Comparison of ENCODE assay signal across 4 cellular contexts in the genomic region with DNA sequence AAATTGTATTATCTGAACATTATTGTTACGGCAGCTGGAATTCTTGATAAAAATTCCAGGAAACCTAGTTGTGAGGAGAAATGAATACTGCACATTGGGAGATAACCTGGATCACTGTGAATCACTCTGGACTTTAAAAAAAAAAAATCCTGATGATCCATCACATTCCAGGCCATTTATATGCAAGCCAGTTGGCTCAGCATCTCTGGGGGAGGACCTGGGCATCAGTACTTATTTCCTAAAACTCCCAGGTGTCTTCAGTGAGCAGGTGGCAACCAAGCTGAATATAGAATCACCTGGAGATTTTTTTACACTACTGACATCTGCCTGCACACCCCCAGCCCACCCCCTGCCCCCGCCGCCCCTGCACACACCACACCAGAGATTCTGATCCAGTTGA.
TF ChIP-seq lines count a peak whose summit lies in the region.

No MANE protein-coding gene starts in this region.

TF ChIP-seq in SK-N-SH, 30 proteins besides CTCF, POLR2A, EP300 and RAD21:
- TF ChIP-seq FOSL2 (IDR thresholded peaks at IDR 0.05; ENCODE audit: borderline replicate concordance, low read depth) = 0 out of 2 replicates have a peak, but pooled peaks have one; percentile 6
- TF ChIP-seq TCF12 (IDR thresholded peaks at IDR 0.05) = no peak

TF ChIP-seq in SK-N-SH treated with all-trans-retinoic acid at 6 μM for 48 hours, 23 proteins besides CTCF, POLR2A, EP300 and RAD21 (continues in another document):
- TF ChIP-seq ISL1 (CRISPR knock-in tag; IDR thresholded peaks at IDR 0.05) (no peak), ZFP30 (CRISPR knock-in tag; IDR thresholded peaks at IDR 0.05) (no peak), ARNTL (CRISPR knock-in tag; IDR thresholded peaks at IDR 0.05; ENCODE audit: borderline replicate concordance, low read depth) (no peak), ZC3H10 (CRISPR knock-in tag; IDR thresholded peaks at IDR 0.05) (no peak), TCF4 (CRISPR knock-in tag; IDR thresholded peaks at IDR 0.05; ENCODE audit: borderline replicate concordance) (no peak)
- TF ChIP-seq, protein P1, sequence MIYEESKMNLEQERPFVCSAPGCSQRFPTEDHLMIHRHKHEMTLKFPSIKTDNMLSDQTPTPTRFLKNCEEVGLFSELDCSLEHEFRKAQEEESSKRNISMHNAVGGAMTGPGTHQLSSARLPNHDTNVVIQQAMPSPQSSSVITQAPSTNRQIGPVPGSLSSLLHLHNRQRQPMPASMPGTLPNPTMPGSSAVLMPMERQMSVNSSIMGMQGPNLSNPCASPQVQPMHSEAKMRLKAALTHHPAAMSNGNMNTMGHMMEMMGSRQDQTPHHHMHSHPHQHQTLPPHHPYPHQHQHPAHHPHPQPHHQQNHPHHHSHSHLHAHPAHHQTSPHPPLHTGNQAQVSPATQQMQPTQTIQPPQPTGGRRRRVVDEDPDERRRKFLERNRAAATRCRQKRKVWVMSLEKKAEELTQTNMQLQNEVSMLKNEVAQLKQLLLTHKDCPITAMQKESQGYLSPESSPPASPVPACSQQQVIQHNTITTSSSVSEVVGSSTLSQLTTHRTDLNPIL (CRISPR knock-in tag; IDR thresholded peaks at IDR 0.05; ENCODE audit: low read depth) = no peak
- TF ChIP-seq, protein P2, sequence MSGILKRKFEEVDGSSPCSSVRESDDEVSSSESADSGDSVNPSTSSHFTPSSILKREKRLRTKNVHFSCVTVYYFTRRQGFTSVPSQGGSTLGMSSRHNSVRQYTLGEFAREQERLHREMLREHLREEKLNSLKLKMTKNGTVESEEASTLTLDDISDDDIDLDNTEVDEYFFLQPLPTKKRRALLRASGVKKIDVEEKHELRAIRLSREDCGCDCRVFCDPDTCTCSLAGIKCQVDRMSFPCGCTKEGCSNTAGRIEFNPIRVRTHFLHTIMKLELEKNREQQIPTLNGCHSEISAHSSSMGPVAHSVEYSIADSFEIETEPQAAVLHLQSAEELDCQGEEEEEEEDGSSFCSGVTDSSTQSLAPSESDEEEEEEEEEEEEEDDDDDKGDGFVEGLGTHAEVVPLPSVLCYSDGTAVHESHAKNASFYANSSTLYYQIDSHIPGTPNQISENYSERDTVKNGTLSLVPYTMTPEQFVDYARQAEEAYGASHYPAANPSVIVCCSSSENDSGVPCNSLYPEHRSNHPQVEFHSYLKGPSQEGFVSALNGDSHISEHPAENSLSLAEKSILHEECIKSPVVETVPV (CRISPR knock-in tag; IDR thresholded peaks at IDR 0.05) = no peak
- TF ChIP-seq, protein P3, sequence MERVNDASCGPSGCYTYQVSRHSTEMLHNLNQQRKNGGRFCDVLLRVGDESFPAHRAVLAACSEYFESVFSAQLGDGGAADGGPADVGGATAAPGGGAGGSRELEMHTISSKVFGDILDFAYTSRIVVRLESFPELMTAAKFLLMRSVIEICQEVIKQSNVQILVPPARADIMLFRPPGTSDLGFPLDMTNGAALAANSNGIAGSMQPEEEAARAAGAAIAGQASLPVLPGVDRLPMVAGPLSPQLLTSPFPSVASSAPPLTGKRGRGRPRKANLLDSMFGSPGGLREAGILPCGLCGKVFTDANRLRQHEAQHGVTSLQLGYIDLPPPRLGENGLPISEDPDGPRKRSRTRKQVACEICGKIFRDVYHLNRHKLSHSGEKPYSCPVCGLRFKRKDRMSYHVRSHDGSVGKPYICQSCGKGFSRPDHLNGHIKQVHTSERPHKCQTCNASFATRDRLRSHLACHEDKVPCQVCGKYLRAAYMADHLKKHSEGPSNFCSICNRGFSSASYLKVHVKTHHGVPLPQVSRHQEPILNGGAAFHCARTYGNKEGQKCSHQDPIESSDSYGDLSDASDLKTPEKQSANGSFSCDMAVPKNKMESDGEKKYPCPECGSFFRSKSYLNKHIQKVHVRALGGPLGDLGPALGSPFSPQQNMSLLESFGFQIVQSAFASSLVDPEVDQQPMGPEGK (CRISPR knock-in tag; IDR thresholded peaks at IDR 0.05; ENCODE audit: borderline replicate concordance) = no peak
- TF ChIP-seq, protein P4, sequence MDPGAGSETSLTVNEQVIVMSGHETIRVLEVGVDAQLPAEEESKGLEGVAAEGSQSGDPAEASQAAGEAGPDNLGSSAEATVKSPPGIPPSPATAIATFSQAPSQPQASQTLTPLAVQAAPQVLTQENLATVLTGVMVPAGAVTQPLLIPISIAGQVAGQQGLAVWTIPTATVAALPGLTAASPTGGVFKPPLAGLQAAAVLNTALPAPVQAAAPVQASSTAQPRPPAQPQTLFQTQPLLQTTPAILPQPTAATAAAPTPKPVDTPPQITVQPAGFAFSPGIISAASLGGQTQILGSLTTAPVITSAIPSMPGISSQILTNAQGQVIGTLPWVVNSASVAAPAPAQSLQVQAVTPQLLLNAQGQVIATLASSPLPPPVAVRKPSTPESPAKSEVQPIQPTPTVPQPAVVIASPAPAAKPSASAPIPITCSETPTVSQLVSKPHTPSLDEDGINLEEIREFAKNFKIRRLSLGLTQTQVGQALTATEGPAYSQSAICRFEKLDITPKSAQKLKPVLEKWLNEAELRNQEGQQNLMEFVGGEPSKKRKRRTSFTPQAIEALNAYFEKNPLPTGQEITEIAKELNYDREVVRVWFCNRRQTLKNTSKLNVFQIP (CRISPR knock-in tag; IDR thresholded peaks at IDR 0.05; ENCODE audit: borderline replicate concordance, low read depth) = no peak

TF ChIP-seq in H1, 55 proteins besides CTCF, POLR2A, EP300 and RAD21:
- TF ChIP-seq, protein P5, sequence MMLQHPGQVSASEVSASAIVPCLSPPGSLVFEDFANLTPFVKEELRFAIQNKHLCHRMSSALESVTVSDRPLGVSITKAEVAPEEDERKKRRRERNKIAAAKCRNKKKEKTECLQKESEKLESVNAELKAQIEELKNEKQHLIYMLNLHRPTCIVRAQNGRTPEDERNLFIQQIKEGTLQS (IDR thresholded peaks at IDR 0.05; ENCODE audit: insufficient read depth, low read depth, low read length) = no peak
- TF ChIP-seq TEAD4 (IDR thresholded peaks at IDR 0.05; ENCODE audit: low read depth, low read length) = 0 out of 2 replicates have a peak, but pooled peaks have one; percentile 24
TF ChIP-seq in H1: peak in this region for 1.

TF ChIP-seq in HEK293T, 16 proteins besides CTCF, POLR2A, EP300 and RAD21:
- TF ChIP-seq LEF1 (IDR thresholded peaks at IDR 0.05; ENCODE audit: borderline replicate concordance) (no peak), FOXM1 (IDR thresholded peaks at IDR 0.05; ENCODE audit: borderline replicate concordance) (no peak), TARDBP (IDR thresholded peaks at IDR 0.05) (no peak)
TF ChIP-seq in HEK293T: peak in this region for 0.
